Comparison of ENCODE assay signal across 23 cellular contexts in genomic region chr9:22029231-22029630, GRCh38. TPM values are rescaled to one million over a fixed set of nuclear protein-coding genes. Genes with fewer than 3 reads are reported as not detected.
"Had no signal": no experiment of that assay in that cellular context is flagged by ENCODE, and none has a peak within 500 bp of the region (broad histone marks: within the 10 kb centered on the region; RNA-seq: fewer than 3 reads in every experiment).

No MANE protein-coding gene starts in this region.

- H2AFZ ChIP-seq: parathyroid adenoma had no signal

- DNase-seq: effector CD4-positive, alpha-beta T cell; endodermal cell; erythroblast; foreskin keratinocyte; kidney; left cardiac atrium; left ventricle myocardium inferior; lower lobe of right lung; naive B cell; psoas muscle; retina; right lobe of liver; spleen; stimulated activated CD4-positive, alpha-beta T cell treated with anti-CD3 and anti-CD28 coated beads, Interleukin-15, amount 100 ng/mL, for 24 hours; stimulated activated CD4-positive, alpha-beta T cell treated with anti-CD3 and anti-CD28 coated beads, Interleukin-1b, Interleukin-23, amount 100 ng/mL, for 48 hours; stimulated activated CD4-positive, alpha-beta T cell treated with anti-CD3 and anti-CD28 coated beads, Interleukin-4, amount 100 ng/mL, for 24 hours; stimulated activated naive B cell treated with anti-CD40 and anti-IgM and Interleukin-4, amounts not matched to agents 10 μg/mL and 1 μg/mL and 100 μg/mL, for 72 hours; stimulated activated naive CD8-positive, alpha-beta T cell treated with anti-CD3 and anti-CD28 coated beads, Interleukin-15, amount 100 ng/mL, for 72 hours; substantia nigra; transverse colon had no signal

- H3K27ac ChIP-seq: coronary artery, left ventricle myocardium inferior, lower lobe of right lung, parathyroid adenoma, psoas muscle, right lobe of liver, thoracic aorta had no signal

- H3K79me2 ChIP-seq: parathyroid adenoma had no signal

- H3K27me3 ChIP-seq: foreskin keratinocyte, right lobe of liver, spleen, transverse colon had no signal

- H3K4me1 ChIP-seq: left ventricle myocardium inferior, parathyroid adenoma, psoas muscle, right lobe of liver had no signal

- H3K36me3 ChIP-seq: left ventricle myocardium inferior, lower lobe of right lung, right lobe of liver, spleen, thoracic aorta, transverse colon had no signal

- H3K9me3 ChIP-seq: left ventricle myocardium inferior, lower lobe of right lung, psoas muscle, right lobe of liver, spleen, thoracic aorta, transverse colon had no signal

- H3K9ac ChIP-seq: parathyroid adenoma had no signal

- H3K4me3 ChIP-seq: coronary artery, left ventricle myocardium inferior, lower lobe of right lung, psoas muscle, right lobe of liver, spleen, thoracic aorta, transverse colon had no signal

RNA-seq across cellular contexts. Expression of gene CDKN2B-AS1, which starts 34.6 kb away (rescaled TPM):
- total RNA-seq: endodermal cell, thoracic aorta had no signal
- polyA plus RNA-seq: psoas muscle had no signal
